In genomic region chr20:57124800-57125399, GRCh38 we compare ENCODE assay signal across 22 cellular contexts.
DNase-seq lines count a peak whose midpoint lies in the region; ATAC-seq and TF ChIP-seq lines count a peak whose summit lies in the region.
"Had no signal": no experiment of that assay in that cellular context is flagged by ENCODE, and none has a peak within 500 bp of the region (broad histone marks: within the 10 kb centered on the region; RNA-seq: fewer than 3 reads in every experiment).

No MANE protein-coding gene starts in this region.

- ATAC-seq in HG03095 (IDR thresholded peaks at IDR 0.05; ENCODE audit: unreplicated experiment) = no peak
- ATAC-seq: activated CD8-positive, alpha-beta memory T cell treated with anti-CD3 and anti-CD28 coated beads, Interleukin-2, amount 10 ng/mL, durations not matched to agents 7 days and 5 days; natural killer cell; sciatic nerve had no signal

- H3K4me3 ChIP-seq in choroid plexus epithelial cell (ENCODE audit: low read depth, low read length) = no peak overlapping the region
- H3K4me3 ChIP-seq: HAP-1, heart right ventricle, left ventricle myocardium inferior, ovary, SJSA1 had no signal

- no peak for TF ChIP-seq CTCF in choroid plexus epithelial cell (conservative IDR thresholded peaks at IDR 0.05; ENCODE audit: low read depth, low read length)

- DNase-seq in NCI-H748 (lab: John Stamatoyannopoulos, UW; ENCODE audit: unreplicated experiment) = peak; percentile 20
- no peak for DNase-seq in NCI-H748 treated with DMSO at 0.1 percent for 48 hours (lab: John Stamatoyannopoulos, UW)
- DNase-seq in NCI-H69 (lab: John Stamatoyannopoulos, UW) = peak; percentile 80
- peak; percentile 12 for DNase-seq in choroid plexus epithelial cell (ENCODE audit: low read depth)
- DNase-seq in NCI-H1930 (lab: John Stamatoyannopoulos, UW) = no peak
- DNase-seq in GOT3 (lab: John Stamatoyannopoulos, UW) = no peak
- no peak for DNase-seq in cerebellum (ENCODE audit: low spot score)
- DNase-seq: activated CD4-positive, alpha-beta T cell treated with anti-CD3 and anti-CD28 coated beads, Interleukin-2, amount 10 ng/mL, durations not matched to agents 24 days and 14 days; activated CD8-positive, alpha-beta memory T cell treated with anti-CD3 and anti-CD28 coated beads, Interleukin-2, amount 10 ng/mL, durations not matched to agents 7 days and 5 days; activated naive CD4-positive, alpha-beta T cell treated with anti-CD3 and anti-CD28 coated beads, Interleukin-2, amount 10 ng/mL, durations not matched to agents 7 days and 5 days; anterior cingulate cortex; BE2C; Caco-2; heart right ventricle; left ventricle myocardium inferior; midbrain; natural killer cell; ovary had no signal

Comparison
In these comparisons a context has a peak if more than half of its experiments do, and no peak if none do; other contexts are left out.
1. DNase-seq: peak in NCI-H748 (single experiment), NCI-H69 (single experiment) and choroid plexus epithelial cell (single experiment); none in NCI-H748 treated with DMSO at 0.1 percent for 48 hours (single experiment), NCI-H1930 (0 of 2), GOT3 (single experiment) and cerebellum (single experiment).